6 cellular contexts compared by ENCODE assay signal in the genomic region with DNA sequence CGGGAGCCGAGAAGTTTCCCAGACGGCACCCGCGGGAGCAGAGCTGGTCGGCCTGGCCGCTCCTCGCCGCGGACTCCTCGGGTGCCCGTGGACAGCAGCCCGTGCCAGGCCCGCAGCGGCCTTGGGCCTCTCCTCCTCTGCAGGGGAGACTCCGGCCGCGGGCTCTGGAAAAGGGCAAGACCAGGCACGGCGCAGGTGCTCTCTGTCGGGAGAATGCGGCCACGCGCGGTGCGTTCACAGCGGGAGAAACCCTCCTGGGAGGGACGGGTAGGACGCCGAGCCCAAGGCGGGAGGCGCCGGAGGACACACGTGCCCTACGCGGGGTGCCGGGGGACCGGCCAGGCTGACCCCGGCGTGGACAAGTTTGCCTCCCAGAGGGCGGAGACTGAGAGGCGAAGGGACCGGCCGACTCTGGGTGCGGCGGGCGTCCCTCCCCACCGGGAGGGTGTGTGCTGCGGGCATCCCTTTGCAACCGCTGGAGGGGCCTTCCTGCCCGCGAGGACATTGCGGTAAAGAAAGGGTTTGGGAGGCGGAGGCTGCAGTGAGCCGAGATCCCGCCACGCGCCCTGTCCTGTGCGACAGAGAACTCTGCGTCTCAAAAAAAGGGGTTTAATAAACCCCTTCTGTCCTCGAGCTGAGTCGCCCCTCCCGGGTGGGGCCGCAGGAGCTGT. TPM values are rescaled to one million over a fixed set of nuclear protein-coding genes. Genes with fewer than 3 reads are reported as not detected.
A peak's percentile ranks its signal among the peaks of the same experiment; 100 is the strongest.
DNase-seq lines count a peak whose midpoint lies in the region; ATAC-seq, FAIRE-seq and TF ChIP-seq lines count a peak whose summit lies in the region.

No MANE protein-coding gene starts in this region.

- H3K9me1 ChIP-seq in keratinocyte (ENCODE audit: control insufficient read depth, extremely low read depth, insufficient read depth, low read length) = no peaks in the 10 kb centered on the region

- H3K4me2 ChIP-seq in mammary epithelial cell (ENCODE audit: insufficient read depth, low read depth, low read length) (no peak overlapping the region), keratinocyte (ENCODE audit: control insufficient read depth, extremely low read depth, insufficient read depth, low read depth, low read length) (peak overlapping the region; percentile 85)

- dilution Hi-C loops in mammary epithelial cell (cut with HindIII; ENCODE audit: low sequenced_read_pairs) = no loop called here
- dilution Hi-C loops in keratinocyte (cut with MboI; ENCODE audit: extremely low pct_ligation_motif_present, low sequenced_read_pairs) = no loop called here

- TF ChIP-seq POLR2A in breast epithelium (IDR thresholded peaks at IDR 0.05) (no peak), vagina (IDR thresholded peaks at IDR 0.05) (no peak)

- H3K4me1 ChIP-seq in breast epithelium (peaks cover 0 to 20% of the 10 kb centered on the region in 2 donors), mammary epithelial cell (ENCODE audit: insufficient read depth, low read length) (peaks cover 3% of the 10 kb centered on the region), keratinocyte (ENCODE audit: control insufficient read depth, extremely low read depth, insufficient read depth, low read length) (peaks cover 37% of the 10 kb centered on the region), vagina (peaks cover 45% of the 10 kb centered on the region)

- H2AFZ ChIP-seq in mammary epithelial cell (ENCODE audit: low read depth, low read length) (no peak overlapping the region), keratinocyte (ENCODE audit: control insufficient read depth, low read length) (no peak overlapping the region)

- H3K4me3 ChIP-seq in breast epithelium (peak overlapping the region; percentile 52 to 88 (median 60)), mammary epithelial cell (replicated peaks in 1 of 3; ENCODE audit: insufficient read depth in 1 of 3, low read depth in 2 of 3, low read length in 3 of 3) (no peak overlapping the region), keratinocyte (ENCODE audit: control insufficient read depth in 2 of 3, extremely low read depth in 1 of 3, insufficient read depth in 2 of 3, low read depth in 1 of 3, low read length in 3 of 3) (peak overlapping the region; percentile 45 to 66 (median 50)), vagina (peak overlapping the region; percentile 63 to 82)

- ATAC-seq in GM21528 (IDR thresholded peaks at IDR 0.05; ENCODE audit: low FRiP score, unreplicated experiment) = no peak

- no peaks in the 10 kb centered on the region for H4K20me1 ChIP-seq in mammary epithelial cell (ENCODE audit: insufficient read depth, low read length)
- no peaks in the 10 kb centered on the region for H4K20me1 ChIP-seq in keratinocyte (ENCODE audit: control insufficient read depth, extremely low read depth, insufficient read depth, low read length)

- CTCF ChIA-PET in mammary epithelial cell (lab: Charles Lee; ENCODE audit: low non-redundant PET) = no interaction called here

- no TSS peak for BruUV-seq in mammary epithelial cell (replicated peaks; lab: Mats Ljungman, UMichigan)

- H3K27ac ChIP-seq in breast epithelium (peak overlapping the region; percentile 65 to 93), mammary epithelial cell (ENCODE audit: insufficient read depth, low read depth, low read length) (no peak overlapping the region), keratinocyte (ENCODE audit: control insufficient read depth, insufficient read depth, low read length) (no peak overlapping the region), vagina (peak overlapping the region; percentile 97)

- H3K36me3 ChIP-seq in breast epithelium (no peaks in the 10 kb centered on the region), mammary epithelial cell (ENCODE audit: insufficient read depth, low read length) (no peaks in the 10 kb centered on the region), keratinocyte (ENCODE audit: control insufficient read depth in 2 of 2, extremely low read depth in 1 of 2, insufficient read depth in 2 of 2, low read length in 2 of 2) (peaks cover 0 to 5% of the 10 kb centered on the region in 2 experiments), vagina (no peaks in the 10 kb centered on the region)

- H3K9ac ChIP-seq in mammary epithelial cell (ENCODE audit: insufficient read depth, low read length) = no peak overlapping the region
- H3K9ac ChIP-seq in keratinocyte (ENCODE audit: control insufficient read depth, extremely low read depth, insufficient read depth, low read length) = peak overlapping the region; percentile 56

- H3K9me3 ChIP-seq in breast epithelium (no peaks in the 10 kb centered on the region), mammary epithelial cell (replicated peaks; ENCODE audit: insufficient read depth, low read length) (no peaks in the 10 kb centered on the region), keratinocyte (ENCODE audit: control insufficient read depth, low read depth, low read length) (no peaks in the 10 kb centered on the region), vagina (no peaks in the 10 kb centered on the region)

- no peak for FAIRE-seq in keratinocyte (lab: Jason Lieb, UNC)

- TF ChIP-seq CTCF in breast epithelium (IDR thresholded peaks at IDR 0.05) = no peak
- TF ChIP-seq CTCF in mammary epithelial cell (conservative IDR thresholded peaks at IDR 0.05 in 1 of 2, IDR thresholded peaks at IDR 0.05 in 1 of 2; ENCODE audit: extremely low read depth in 1 of 2, insufficient read depth in 1 of 2, low read depth in 1 of 2, low read length in 2 of 2) = no peak
- TF ChIP-seq CTCF in keratinocyte (optimal IDR thresholded peaks at IDR 0.05 in 1 of 3, IDR thresholded peaks at IDR 0.05 in 1 of 3, conservative IDR thresholded peaks at IDR 0.05 in 1 of 3; ENCODE audit: extremely low read depth in 1 of 3, insufficient read depth in 2 of 3, low read length in 3 of 3) = no peak
- TF ChIP-seq CTCF in vagina (IDR thresholded peaks at IDR 0.05) = no peak

- intact Hi-C loops in breast epithelium (cut with DNase I; ENCODE audit: low total_unique reads) (no loop called here), mammary epithelial cell (cut with micrococcal nuclease) (no loop called here), vagina (cut with DNase I) (no loop called here)

- H3K27me3 ChIP-seq in breast epithelium (no peaks in the 10 kb centered on the region), mammary epithelial cell (ENCODE audit: insufficient read depth, low read length) (peaks cover 1% of the 10 kb centered on the region), keratinocyte (ENCODE audit: control insufficient read depth, extremely low read depth, insufficient read depth, low read length) (peaks cover 30% of the 10 kb centered on the region), vagina (no peaks in the 10 kb centered on the region)

- DNase-seq in breast epithelium (ENCODE audit: low spot score in 2 of 2) (no peak), mammary epithelial cell (no peak), keratinocyte (ENCODE audit: low read depth, low spot score) (no peak), vagina (ENCODE audit: extremely low spot score in 2 of 2) (no peak)
- no peak for DNase-seq in stimulated activated CD4-positive, alpha-beta T cell treated with anti-CD3 and anti-CD28 coated beads, Interleukin-4, amount 100 ng/mL, for 4 hours

- in situ Hi-C loops in mammary epithelial cell (cut with MboI; ENCODE audit: low sequenced_read_pairs in 2 of 2) = no loop called here

- H3K79me2 ChIP-seq in mammary epithelial cell (ENCODE audit: insufficient read depth, low read length) = peaks cover 9% of the 10 kb centered on the region
- H3K79me2 ChIP-seq in keratinocyte (ENCODE audit: control insufficient read depth, insufficient read depth, low read length) = peaks cover 27% of the 10 kb centered on the region

- 58% methylated on average over 10 of the region's 64 CpGs for WGBS in mammary epithelial cell (ENCODE audit: low coverage, missing lambda C conversion rate)

RNA-seq across cellular contexts. Expression of a gene that starts 2.3 kb away (rescaled TPM):
- total RNA-seq in breast epithelium = 100 to 1,000 TPM; 129 to 321 (median 142) TPM
- 1 to 10 TPM; 1.7 to 2.8 TPM for total RNA-seq in mammary epithelial cell
- polyA plus RNA-seq in mammary epithelial cell = 5.1 TPM
- polyA minus RNA-seq in mammary epithelial cell = 2.0 TPM
- polyA plus RNA-seq in keratinocyte = 333 to 549 TPM (median 333 TPM) in 3 replicates
- polyA plus RNA-seq in keratinocyte (2011; ENCODE audit: low read depth) = 6.0 TPM
- 283 and 377 TPM in 2 replicates for polyA plus RNA-seq in keratinocyte (2011; cell fraction: cytosol; rRNA removed)
- polyA plus RNA-seq in keratinocyte (2011; cell fraction: nucleus; rRNA removed) = 235 and 342 TPM in 2 replicates
- 25.1 and 252 TPM in 2 replicates for polyA plus RNA-seq in keratinocyte (2012; ENCODE audit: low replicate concordance)
- polyA minus RNA-seq in keratinocyte = 312 to 864 TPM (median 567 TPM) in 3 replicates
- 260 TPM for polyA minus RNA-seq in keratinocyte (2011; cell fraction: cytosol; rRNA and poly(A)+ RNA removed)
- polyA minus RNA-seq in keratinocyte (2011; cell fraction: nucleus; rRNA and poly(A)+ RNA removed) = 81.1 and 91.2 TPM in 2 replicates
- 379 TPM for total RNA-seq in vagina

RNA-seq across cellular contexts. Expression of a gene that starts 4.5 kb away (rescaled TPM):
- 100 to 1,000 TPM; 158 to 361 (median 195) TPM for total RNA-seq in breast epithelium
- total RNA-seq in mammary epithelial cell = 100 to 1,000 TPM in 1 of 2 donors, 10 to 100 TPM in 1; 58.7 to 211 TPM
- 230 TPM for polyA plus RNA-seq in mammary epithelial cell
- polyA minus RNA-seq in mammary epithelial cell = 231 TPM
- 295 to 696 TPM (median 435 TPM) in 3 replicates for polyA plus RNA-seq in keratinocyte
- polyA plus RNA-seq in keratinocyte (2011; ENCODE audit: low read depth) = 37.7 TPM
- polyA plus RNA-seq in keratinocyte (2011; cell fraction: cytosol; rRNA removed) = 709 and 1,249 TPM in 2 replicates
- polyA plus RNA-seq in keratinocyte (2011; cell fraction: nucleus; rRNA removed) = 298 and 424 TPM in 2 replicates
- polyA plus RNA-seq in keratinocyte (2012; ENCODE audit: low replicate concordance) = 467 and 1,605 TPM in 2 replicates
- 528 to 1,935 TPM (median 993 TPM) in 3 replicates for polyA minus RNA-seq in keratinocyte
- 925 TPM for polyA minus RNA-seq in keratinocyte (2011; cell fraction: cytosol; rRNA and poly(A)+ RNA removed)
- polyA minus RNA-seq in keratinocyte (2011; cell fraction: nucleus; rRNA and poly(A)+ RNA removed) = 156 and 170 TPM in 2 replicates
- total RNA-seq in vagina = 908 TPM

RNA-seq across cellular contexts. Expression of a gene that starts 8.6 kb away (rescaled TPM):
- 100 to 1,000 TPM in 2 of 3 donors, 10 to 100 TPM in 1; 81.4 to 404 (median 129) TPM for total RNA-seq in breast epithelium
- total RNA-seq in mammary epithelial cell = 10 to 100 TPM in 1 of 2 donors, 1 to 10 TPM in 1; 4.7 to 29.1 TPM
- polyA plus RNA-seq in mammary epithelial cell = 37.8 TPM
- polyA minus RNA-seq in mammary epithelial cell = 92.3 TPM
- polyA plus RNA-seq in keratinocyte = 26.9 to 83.0 TPM (median 72.3 TPM) in 3 replicates
- 6.3 TPM for polyA plus RNA-seq in keratinocyte (2011; ENCODE audit: low read depth)
- polyA plus RNA-seq in keratinocyte (2011; cell fraction: cytosol; rRNA removed) = 64.8 and 210 TPM in 2 replicates
- 42.2 and 109 TPM in 2 replicates for polyA plus RNA-seq in keratinocyte (2011; cell fraction: nucleus; rRNA removed)
- polyA plus RNA-seq in keratinocyte (2012; ENCODE audit: low replicate concordance) = 53.9 and 150 TPM in 2 replicates
- polyA minus RNA-seq in keratinocyte = 20.9 to 46.0 TPM (median 41.8 TPM) in 3 replicates
- polyA minus RNA-seq in keratinocyte (2011; cell fraction: cytosol; rRNA and poly(A)+ RNA removed) = 88.1 TPM
- polyA minus RNA-seq in keratinocyte (2011; cell fraction: nucleus; rRNA and poly(A)+ RNA removed) = 4.3 and 4.6 TPM in 2 replicates
- total RNA-seq in vagina = 780 TPM

RNA-seq across cellular contexts. Expression of a gene that starts 16.8 kb away (rescaled TPM):
- total RNA-seq in breast epithelium = not detected
- total RNA-seq in mammary epithelial cell = not detected
- polyA plus RNA-seq in mammary epithelial cell = not detected
- not detected for polyA minus RNA-seq in mammary epithelial cell
- not detected in 3 replicates for polyA plus RNA-seq in keratinocyte
- polyA plus RNA-seq in keratinocyte (2011; ENCODE audit: low read depth) = not detected
- not detected in 2 replicates for polyA plus RNA-seq in keratinocyte (2011; cell fraction: cytosol; rRNA removed)
- not detected in 2 replicates for polyA plus RNA-seq in keratinocyte (2011; cell fraction: nucleus; rRNA removed)
- not detected in 2 replicates for polyA plus RNA-seq in keratinocyte (2012; ENCODE audit: low replicate concordance)
- polyA minus RNA-seq in keratinocyte = not detected in 3 replicates
- not detected for polyA minus RNA-seq in keratinocyte (2011; cell fraction: cytosol; rRNA and poly(A)+ RNA removed)
- polyA minus RNA-seq in keratinocyte (2011; cell fraction: nucleus; rRNA and poly(A)+ RNA removed) = not detected in 2 replicates
- total RNA-seq in vagina = not detected

RNA-seq across cellular contexts. Expression of a gene that starts 27.2 kb away (rescaled TPM):
- total RNA-seq in breast epithelium (10 to 100 TPM; 13.0 to 63.9 (median 37.3) TPM), mammary epithelial cell (1 to 10 TPM; 2.5 to 7.9 TPM), vagina (46.7 TPM)
- polyA plus RNA-seq in mammary epithelial cell (1.5 TPM), keratinocyte (4.3 to 12.2 TPM (median 6.2 TPM) in 3 replicates)
- polyA minus RNA-seq in mammary epithelial cell (2.1 TPM), keratinocyte (2.3 to 3.0 TPM (median 2.4 TPM) in 3 replicates)
- 2.0 TPM for polyA plus RNA-seq in keratinocyte (2011; ENCODE audit: low read depth)
- 0.97 and 2.1 TPM in 2 replicates for polyA plus RNA-seq in keratinocyte (2011; cell fraction: cytosol; rRNA removed)
- polyA plus RNA-seq in keratinocyte (2011; cell fraction: nucleus; rRNA removed) = 68.1 and 95.0 TPM in 2 replicates
- 3.6 and 6.4 TPM in 2 replicates for polyA plus RNA-seq in keratinocyte (2012; ENCODE audit: low replicate concordance)
- polyA minus RNA-seq in keratinocyte (2011; cell fraction: cytosol; rRNA and poly(A)+ RNA removed) = 2.7 TPM
- polyA minus RNA-seq in keratinocyte (2011; cell fraction: nucleus; rRNA and poly(A)+ RNA removed) = 6.5 and 6.8 TPM in 2 replicates

Comparison
In these comparisons a context has a peak if more than half of its experiments do, and no peak if none do; other contexts are left out.
1. H3K27ac ChIP-seq: peak in breast epithelium (2 of 2) and vagina (single experiment); none in mammary epithelial cell (single experiment) and keratinocyte (single experiment).
2. H3K4me3 ChIP-seq: peak in breast epithelium (3 of 3), keratinocyte (3 of 3) and vagina (2 of 2); none in mammary epithelial cell (0 of 3).
3. RNA of a gene that starts 2.3 kb away (total RNA-seq): 379 TPM in vagina (single experiment) and 129 to 321 TPM in breast epithelium; 1.7 to 2.8 TPM in mammary epithelial cell; every median in the first group is over 10 times any median in the second.